ENCODE assay signal across 13 cellular contexts in genomic region chr1:170666661-170667060, GRCh38. TPM values are rescaled to one million over a fixed set of nuclear protein-coding genes. Genes with fewer than 3 reads are reported as not detected.
DNase-seq lines count a peak whose midpoint lies in the region; TF ChIP-seq lines count a peak whose summit lies in the region.
"Had no signal": no experiment of that assay in that cellular context is flagged by ENCODE, and none has a peak within 500 bp of the region (broad histone marks: within the 10 kb centered on the region; RNA-seq: fewer than 3 reads in every experiment).

No MANE protein-coding gene starts in this region.

- H3K4me2 ChIP-seq in neural progenitor cell: no peak overlapping the region

- peaks cover 33% of the 10 kb centered on the region for H3F3A ChIP-seq in neural progenitor cell (ENCODE audit: low read depth)

- peaks cover 5% of the 10 kb centered on the region for H3K36me3 Mint-ChIP-seq in neural progenitor cell

- H4K20me1 ChIP-seq in neural progenitor cell (ENCODE audit: low read depth): peaks cover 79% of the 10 kb centered on the region

- H3K9ac ChIP-seq in neural progenitor cell: no peak overlapping the region

- H3K9me3 ChIP-seq in right atrium auricular region: no peaks in the 10 kb centered on the region
- no peaks in the 10 kb centered on the region for H3K9me3 ChIP-seq in neural progenitor cell (ENCODE audit: low read depth)

- H3K27ac Mint-ChIP-seq in neural progenitor cell: no peak overlapping the region

- no peak for TF ChIP-seq CTCF in right atrium auricular region (IDR thresholded peaks at IDR 0.05)
- TF ChIP-seq CTCF in coronary artery (IDR thresholded peaks at IDR 0.05): no peak
- TF ChIP-seq CTCF in neural progenitor cell (IDR thresholded peaks at IDR 0.05): no peak

- H3K36me3 ChIP-seq in right atrium auricular region: no peaks in the 10 kb centered on the region
- H3K36me3 ChIP-seq in neural progenitor cell: no peaks in the 10 kb centered on the region
- H3K36me3 ChIP-seq: cardiac muscle cell had no signal

- H2AFZ ChIP-seq in neural progenitor cell (replicated peaks): no peak overlapping the region

- peaks cover 3% of the 10 kb centered on the region for H3K9me3 Mint-ChIP-seq in neural progenitor cell

- H3K79me2 ChIP-seq in neural progenitor cell (ENCODE audit: low read depth): no peaks in the 10 kb centered on the region

- peaks cover 85% of the 10 kb centered on the region for H3K27me3 Mint-ChIP-seq in neural progenitor cell (ENCODE audit: insufficient read depth, low read depth)

- intact Hi-C loops in cardiac septum (cut with DNase I): loop anchor here (10.0 kb wide), 2 partner anchors 652 to 742 kb away; no protein-coding TSS in a partner anchor

- H3K4me1 ChIP-seq in right atrium auricular region (peaks cover 0 to 27% of the 10 kb centered on the region in 2 donors), neural progenitor cell (peaks cover 42% of the 10 kb centered on the region)

- peak overlapping the region; percentile 71 for H3K4me3 Mint-ChIP-seq in neural progenitor cell

- H3K27me3 ChIP-seq in right atrium auricular region (peaks cover 0 to 14% of the 10 kb centered on the region in 2 donors), neural progenitor cell (peaks cover 100% of the 10 kb centered on the region)

- DNase-seq in right atrium auricular region (ENCODE audit: low spot score): no peak
- no peak for DNase-seq in cardiac septum (ENCODE audit: low spot score)
- DNase-seq in coronary artery (ENCODE audit: low spot score): no peak
- DNase-seq in neural progenitor cell (ENCODE audit: low spot score): peak; percentile 56
- no peak for DNase-seq in nucleus accumbens (lab: John Stamatoyannopoulos, UW)
- DNase-seq in DMS53 treated with DMSO at 0.1 percent for 48 hours (lab: John Stamatoyannopoulos, UW; ENCODE audit: unreplicated experiment): no peak
- no peak for DNase-seq in NOMO-1 (lab: John Stamatoyannopoulos, UW; ENCODE audit: unreplicated experiment in 2 of 2)
- DNase-seq in inferior parietal cortex (ENCODE audit: extremely low spot score): no peak
- DNase-seq: activated CD4-positive, CD25-positive, alpha-beta regulatory T cell treated with anti-CD3 and anti-CD28 coated beads, Interleukin-2, amount 50 U/mL, for 72 hours; activated T-cell treated with anti-CD3 and anti-CD28 coated beads, Interleukin-2, amount 50 U/mL, for 48 hours; NCI-H1930; NK-92 treated with Interleukin-12 subunit alpha and Interleukin-12 subunit beta, amount 100 ng/mL, for 24 hours had no signal

- H3K4me3 ChIP-seq in right atrium auricular region: no peak overlapping the region
- peak overlapping the region; percentile 71 for H3K4me3 ChIP-seq in coronary artery
- no peak overlapping the region for H3K4me3 ChIP-seq in neural progenitor cell
- H3K4me3 ChIP-seq: cardiac muscle cell had no signal

- peaks cover 62% of the 10 kb centered on the region for H3K4me1 Mint-ChIP-seq in neural progenitor cell

- H3K27ac ChIP-seq in right atrium auricular region (peak overlapping the region; percentile 12 to 24), coronary artery (peak overlapping the region in 1 of 2 donors; percentile 90), neural progenitor cell (no peak overlapping the region)
- H3K27ac ChIP-seq: cardiac muscle cell had no signal

RNA-seq across cellular contexts. Expression of gene PRRX1, which starts 2.7 kb away (rescaled TPM):
- total RNA-seq in right atrium auricular region: 10 to 100 TPM; 23.9 to 55.1 TPM
- 124 TPM for total RNA-seq in cardiac septum
- total RNA-seq in neural progenitor cell (ENCODE audit: low replicate concordance): 0.09 and 0.19 TPM in 2 replicates

Comparison
In these comparisons a context has a peak if more than half of its experiments do, and no peak if none do; other contexts are left out.
1. RNA of gene PRRX1, which starts 2.7 kb away (total RNA-seq): 124 TPM in cardiac septum (single experiment) and 23.9 to 55.1 TPM in right atrium auricular region; 0.09 to 0.19 TPM in neural progenitor cell; every median in the first group is over 10 times any median in the second.